9 cellular contexts compared by ENCODE assay signal in the genomic region with DNA sequence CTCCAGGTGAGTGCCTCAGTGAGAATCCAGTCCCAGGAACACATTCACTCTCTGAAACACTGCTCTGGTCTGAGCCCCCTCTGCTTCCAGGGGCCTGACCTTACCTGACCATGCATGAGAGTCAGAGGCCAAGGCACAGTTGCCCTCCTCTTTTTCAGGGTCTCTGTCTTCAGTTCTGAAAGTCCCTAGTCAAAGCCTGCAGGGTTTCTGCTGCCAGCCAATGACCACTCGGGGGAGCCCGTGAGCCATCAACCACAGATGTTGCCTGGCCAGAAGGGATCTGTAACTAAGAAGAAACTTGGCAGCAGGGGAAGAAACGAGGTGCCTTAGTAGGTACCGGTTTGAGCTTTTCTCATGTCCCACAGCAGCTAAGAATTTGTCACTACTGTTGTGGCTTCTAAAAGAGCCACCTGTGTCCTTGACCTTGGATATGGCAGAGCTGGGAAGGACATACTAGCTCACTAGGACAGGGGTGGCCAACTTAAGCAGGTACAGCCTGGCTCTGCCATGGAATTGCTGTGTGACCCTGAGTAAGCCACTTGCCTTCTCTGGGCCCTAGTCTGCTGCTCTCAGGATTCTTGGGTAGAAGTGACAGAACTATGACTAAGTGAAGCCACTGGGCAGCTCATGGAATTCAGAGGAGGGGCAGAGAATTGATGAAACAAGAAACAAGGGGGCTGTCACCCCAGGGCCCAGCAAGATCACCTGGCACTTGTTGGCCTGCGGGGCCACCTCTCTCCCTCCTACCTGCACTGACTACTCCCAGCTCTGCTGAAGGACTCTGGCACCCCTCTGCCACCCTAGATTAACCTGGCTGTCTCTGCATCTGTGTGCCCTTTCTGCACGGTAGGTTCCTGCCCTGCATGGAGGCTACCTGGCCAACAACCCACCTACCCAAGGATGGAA.
DNase-seq lines count a peak whose midpoint lies in the region; ATAC-seq and TF ChIP-seq lines count a peak whose summit lies in the region.
"Had no signal": no experiment of that assay in that cellular context is flagged by ENCODE, and none has a peak within 500 bp of the region (broad histone marks: within the 10 kb centered on the region; RNA-seq: fewer than 3 reads in every experiment).

No MANE protein-coding gene starts in this region.

- H3K36me3 Mint-ChIP-seq in activated naive CD8-positive, alpha-beta T cell treated with anti-CD3 and anti-CD28 coated beads, Interleukin-2, amount 10 ng/mL, durations not matched to agents 7 days and 5 days = no peaks in the 10 kb centered on the region
- H3K36me3 Mint-ChIP-seq in progenitor cell of endocrine pancreas (ENCODE audit: insufficient read depth) = no peaks in the 10 kb centered on the region

- H3K9me3 Mint-ChIP-seq in activated naive CD8-positive, alpha-beta T cell treated with anti-CD3 and anti-CD28 coated beads, Interleukin-2, amount 10 ng/mL, durations not matched to agents 7 days and 5 days = no peaks in the 10 kb centered on the region
- no peaks in the 10 kb centered on the region for H3K9me3 Mint-ChIP-seq in progenitor cell of endocrine pancreas (ENCODE audit: low read depth)

- no peak overlapping the region for H3K4me2 ChIP-seq in Karpas-422 (ENCODE audit: low read depth, low read length, poor library complexity, severe bottlenecking)

- H3K27ac Mint-ChIP-seq in activated naive CD8-positive, alpha-beta T cell treated with anti-CD3 and anti-CD28 coated beads, Interleukin-2, amount 10 ng/mL, durations not matched to agents 7 days and 5 days = no peak overlapping the region
- H3K27ac Mint-ChIP-seq in progenitor cell of endocrine pancreas = no peak overlapping the region

- H3K4me1 ChIP-seq in Karpas-422 (ENCODE audit: low read length) (no peaks in the 10 kb centered on the region), uterus (peaks cover 0 to 5% of the 10 kb centered on the region in 2 donors)

- H3K9ac ChIP-seq in Karpas-422 (ENCODE audit: low read length) = no peak overlapping the region

- ATAC-seq in activated naive CD8-positive, alpha-beta T cell treated with anti-CD3 and anti-CD28 coated beads, Interleukin-2, amount 10 ng/mL, durations not matched to agents 7 days and 5 days (ENCODE audit: low read depth) = peak; percentile 63

- H3K27me3 Mint-ChIP-seq in activated naive CD8-positive, alpha-beta T cell treated with anti-CD3 and anti-CD28 coated beads, Interleukin-2, amount 10 ng/mL, durations not matched to agents 7 days and 5 days = peaks cover 30% of the 10 kb centered on the region
- H3K27me3 Mint-ChIP-seq in progenitor cell of endocrine pancreas = peaks cover 80% of the 10 kb centered on the region

- POLR2A ChIA-PET in activated naive CD8-positive, alpha-beta T cell treated with anti-CD3 and anti-CD28 coated beads, Interleukin-2, amount 10 ng/mL, durations not matched to agents 7 days and 5 days (lab: Charles Lee) = no interaction called here

- no peak for TF ChIP-seq POLR2A in uterus (IDR thresholded peaks at IDR 0.05)

- H3K79me2 ChIP-seq in Karpas-422 (ENCODE audit: low read length) = no peaks in the 10 kb centered on the region

- no peaks in the 10 kb centered on the region for H3K27me3 ChIP-seq in Karpas-422 (ENCODE audit: low read length)
- H3K27me3 ChIP-seq in uterus = no peaks in the 10 kb centered on the region

- intact Hi-C loops in cardiac septum (cut with DNase I) = no loop called here
- intact Hi-C loops in uterus (cut with DNase I; ENCODE audit: low total_unique reads) = loop anchor here (5.0 kb wide), 1 partner anchor 385 kb away; no protein-coding TSS in a partner anchor

- H3K4me3 ChIP-seq in Karpas-422 (ENCODE audit: low read length) (no peak overlapping the region), uterus (no peak overlapping the region)
- H3K4me3 ChIP-seq: skin epidermis had no signal

- no peak overlapping the region for H2AFZ ChIP-seq in Karpas-422 (ENCODE audit: low read length)

- no peaks in the 10 kb centered on the region for H3K4me1 Mint-ChIP-seq in activated naive CD8-positive, alpha-beta T cell treated with anti-CD3 and anti-CD28 coated beads, Interleukin-2, amount 10 ng/mL, durations not matched to agents 7 days and 5 days
- H3K4me1 Mint-ChIP-seq in progenitor cell of endocrine pancreas (ENCODE audit: low read depth) = no peaks in the 10 kb centered on the region

- H3K36me3 ChIP-seq in Karpas-422 (ENCODE audit: insufficient read depth, low read length) (no peaks in the 10 kb centered on the region), uterus (no peaks in the 10 kb centered on the region)

- in situ Hi-C loops in SK-MEL-5 (cut with HindIII; ENCODE audit: low pct_unique_long_range_greater_than_20kb, low sequenced_read_pairs) = no loop called here

- H3K9me3 ChIP-seq in Karpas-422 (ENCODE audit: low read length) (no peaks in the 10 kb centered on the region), uterus (no peaks in the 10 kb centered on the region)

- peaks cover 4% of the 10 kb centered on the region; the same call in 1 of the 2 replicates for H4K20me1 ChIP-seq in Karpas-422 (ENCODE audit: insufficient read depth, low read depth, low read length)

- H3K27ac ChIP-seq in Karpas-422 (ENCODE audit: low read length) = no peak overlapping the region
- no peak overlapping the region for H3K27ac ChIP-seq in uterus
- H3K27ac ChIP-seq: skin epidermis had no signal

- H3K9me2 ChIP-seq in Karpas-422 (replicated peaks; ENCODE audit: insufficient read depth, low read length) = no peaks in the 10 kb centered on the region

- peak; percentile 25 to 52 for DNase-seq in SHP77 (lab: John Stamatoyannopoulos, UW)
- no peak for DNase-seq in SHP77 treated with DMSO at 0.1 percent for 48 hours (lab: John Stamatoyannopoulos, UW)
- peak; percentile 89 for DNase-seq in Karpas-422
- peak; percentile 71 for DNase-seq in SK-MEL-5 (ENCODE audit: low read depth, low spot score)
- DNase-seq in activated naive CD8-positive, alpha-beta T cell treated with anti-CD3 and anti-CD28 coated beads, Interleukin-2, amount 10 ng/mL, durations not matched to agents 7 days and 5 days = peak; percentile 72
- peak; percentile 84 for DNase-seq in cardiac septum (ENCODE audit: low spot score)
- peak; percentile 76 for DNase-seq in progenitor cell of endocrine pancreas (ENCODE audit: low spot score, unreplicated experiment)
- DNase-seq in uterus = peak; percentile 35 to 71

- H3K4me3 Mint-ChIP-seq in activated naive CD8-positive, alpha-beta T cell treated with anti-CD3 and anti-CD28 coated beads, Interleukin-2, amount 10 ng/mL, durations not matched to agents 7 days and 5 days = no peak overlapping the region
- H3K4me3 Mint-ChIP-seq in progenitor cell of endocrine pancreas (ENCODE audit: low read depth) = no peak overlapping the region

- TF ChIP-seq CTCF in progenitor cell of endocrine pancreas (IDR thresholded peaks at IDR 0.05; ENCODE audit: unreplicated experiment) = peak; percentile 90
- TF ChIP-seq CTCF in uterus (IDR thresholded peaks at IDR 0.05) = peak; percentile 53 to 70 (median 56)
